27 cellular contexts compared by ENCODE assay signal in genomic region chr2:156680266-156680665, GRCh38.
"Had no signal": no experiment of that assay in that cellular context is flagged by ENCODE, and none has a peak within 500 bp of the region (broad histone marks: within the 10 kb centered on the region; RNA-seq: fewer than 3 reads in every experiment).

No MANE protein-coding gene starts in this region.

- H3K4me3 ChIP-seq: stomach, suprapubic skin, testis, thoracic aorta, thyroid gland, tibial artery, tibial nerve, transverse colon, upper lobe of left lung, upper lobe of right lung, uterus, vagina had no signal

- ATAC-seq: stimulated activated effector memory CD8-positive, alpha-beta T cell treated with anti-CD3 and anti-CD28 coated beads, Interleukin-12 subunit alpha, Interleukin-12 subunit beta, amount 100 ng/mL, for 72 hours; stimulated activated memory B cell treated with anti-CD40 and anti-IgM and Interleukin-4, amounts not matched to agents 10 μg/mL and 1 μg/mL and 100 μg/mL, for 72 hours; stimulated activated naive B cell treated with anti-CD40 and anti-IgM and Interleukin-4, amounts not matched to agents 10 μg/mL and 1 μg/mL and 100 μg/mL, for 72 hours; stimulated activated naive CD8-positive, alpha-beta T cell treated with anti-CD3 and anti-CD28 coated beads, Interleukin-15, amount 100 ng/mL, for 72 hours; stimulated activated naive CD8-positive, alpha-beta T cell treated with anti-CD3 and anti-CD28 coated beads, Interleukin-15, Interleukin-2, amounts not matched to agents 100 U/mL and 50 U/mL, for 24 hours; upper lobe of right lung had no signal

- H3K36me3 ChIP-seq: stomach, suprapubic skin, thoracic aorta, thyroid gland, tibial artery, tibial nerve, transverse colon, upper lobe of left lung, upper lobe of right lung, uterus, vagina had no signal

- H3K4me1 ChIP-seq: stomach, suprapubic skin, testis, thyroid gland, tibial artery, tibial nerve, transverse colon, upper lobe of left lung, upper lobe of right lung, uterus, vagina had no signal

- H3K9me3 ChIP-seq: stomach, suprapubic skin, testis, thoracic aorta, thyroid gland, tibial artery, tibial nerve, transverse colon, upper lobe of left lung, upper lobe of right lung, uterus, vagina had no signal

- FAIRE-seq: urothelium cell line had no signal

- H3K27me3 ChIP-seq: stomach, suprapubic skin, testis, thyroid gland, tibial artery, tibial nerve, transverse colon, upper lobe of left lung, upper lobe of right lung, uterus, vagina had no signal

- DNase-seq: stimulated activated CD4-positive, alpha-beta T cell treated with anti-CD3 and anti-CD28 coated beads, Interleukin-2, amount 100 ng/mL, for 48 hours; stimulated activated CD4-positive, alpha-beta T cell treated with anti-CD3 and anti-CD28 coated beads, Interleukin-4, amount 100 ng/mL, for 1 hour; stimulated activated CD4-positive, alpha-beta T cell treated with anti-CD3 and anti-CD28 coated beads, Interleukin-4, amount 100 ng/mL, for 24 hours; stimulated activated CD4-positive, alpha-beta T cell treated with anti-CD3 and anti-CD28 coated beads, Interleukin-4, amount 100 ng/mL, for 4 hours; stimulated activated CD8-positive, alpha-beta memory T cell treated with anti-CD3 and anti-CD28 coated beads, Interleukin-4, amount 100 ng/mL, for 48 hours; stimulated activated naive B cell treated with anti-CD40 and anti-IgM and Interleukin-4, amounts not matched to agents 10 μg/mL and 1 μg/mL and 100 μg/mL, for 72 hours; stimulated activated naive CD4-positive, alpha-beta T cell; stimulated activated naive CD4-positive, alpha-beta T cell treated with Interleukin-2 at 50 U/mL for 16 hours; stimulated activated naive CD8-positive, alpha-beta T cell treated with anti-CD3 and anti-CD28 coated beads, Interleukin-15, amount 100 ng/mL, for 72 hours; stimulated activated naive CD8-positive, alpha-beta T cell treated with anti-CD3 and anti-CD28 coated beads, Interleukin-15, Interleukin-2, amounts not matched to agents 100 U/mL and 50 U/mL, for 24 hours; stomach; substantia nigra; testis; thyroid gland; tibial artery; transverse colon; trophoblast cell; upper lobe of left lung; upper lobe of right lung; uterus had no signal

- H3K27ac ChIP-seq: stomach, suprapubic skin, testis, thoracic aorta, thyroid gland, tibial artery, tibial nerve, transverse colon, upper lobe of left lung, upper lobe of right lung, uterus, vagina had no signal
